ENCODE assay signal across 27 cellular contexts in the genomic region with DNA sequence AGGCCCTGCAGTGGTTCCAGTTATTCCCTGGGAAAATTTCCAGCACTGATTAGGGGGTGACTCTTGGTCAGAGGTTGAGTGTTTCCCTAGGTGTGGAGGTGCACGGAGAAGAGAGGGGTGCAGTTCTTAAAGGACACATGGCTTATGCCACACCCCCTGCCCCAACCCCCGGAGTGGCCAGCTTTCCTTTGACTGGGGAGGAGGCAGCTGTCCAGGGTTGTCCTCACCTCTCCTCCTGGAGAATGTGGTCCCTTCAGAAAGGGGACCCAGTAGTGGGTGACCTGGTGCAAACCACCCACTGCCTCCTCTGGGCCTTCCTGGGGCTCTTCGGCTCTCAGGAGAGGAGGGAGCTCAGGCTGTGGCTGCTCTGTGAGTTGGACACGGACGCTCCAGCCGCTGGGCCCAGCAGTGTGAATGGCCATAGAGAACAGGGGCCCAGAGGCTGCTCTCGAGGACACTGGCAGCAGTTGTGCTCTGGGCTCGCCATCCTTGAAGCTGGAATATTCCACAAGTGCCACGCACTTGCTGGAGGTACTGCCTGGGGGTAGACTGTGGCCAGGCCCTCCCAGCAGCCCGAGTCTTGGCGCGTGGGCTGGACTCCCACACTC. TPM values are rescaled to one million over a fixed set of nuclear protein-coding genes. Genes with fewer than 3 reads are reported as not detected.
A peak's percentile ranks its signal among the peaks of the same experiment; 100 is the strongest.
DNase-seq lines count a peak whose midpoint lies in the region; ATAC-seq and TF ChIP-seq lines count a peak whose summit lies in the region.
"Had no signal": no experiment of that assay in that cellular context is flagged by ENCODE, and none has a peak within 500 bp of the region (broad histone marks: within the 10 kb centered on the region; RNA-seq: fewer than 3 reads in every experiment).

No MANE protein-coding gene starts in this region.

- peak overlapping the region in 1 of 3 donors; percentile 68 for H3K4me3 ChIP-seq in skeletal muscle tissue (ENCODE audit: low read length in 3 of 3)
- H3K4me3 ChIP-seq in body of pancreas: no peak overlapping the region
- H3K4me3 ChIP-seq: GM12878, vagina had no signal

- POLR2A ChIA-PET in RWPE1 (lab: Yijun Ruan, JAX; ENCODE audit: low non-redundant PET): no interaction called here

- intact Hi-C loops in dendritic cell treated with granulocyte-macrophage colony-stimulating factor and Interleukin-4, amounts not matched to agents 40 ng/mL and 50 ng/mL, for 4 days (cut with micrococcal nuclease): no loop called here
- intact Hi-C loops in body of pancreas (cut with DNase I): no loop called here

- TF ChIP-seq CTCF in RWPE1 (conservative IDR thresholded peaks at IDR 0.05; ENCODE audit: low read depth): no peak
- TF ChIP-seq CTCF in body of pancreas (IDR thresholded peaks at IDR 0.05): no peak

- peak overlapping the region; percentile 7 for H3K27ac Mint-ChIP-seq in dendritic cell treated with granulocyte-macrophage colony-stimulating factor and Interleukin-4, amounts not matched to agents 40 ng/mL and 50 ng/mL, for 4 days
- H3K27ac Mint-ChIP-seq: activated CD8-positive, alpha-beta T cell treated with anti-CD3 and anti-CD28 coated beads for 36 hours; activated naive CD8-positive, alpha-beta T cell treated with anti-CD3 and anti-CD28 coated beads, Interleukin-2, amount 10 ng/mL, durations not matched to agents 7 days and 5 days; mesothelial cell of epicardium; T-cell had no signal

- H3K36me3 ChIP-seq in skeletal muscle tissue (ENCODE audit: control insufficient read depth in 3 of 3, insufficient read depth in 3 of 3, low read length in 3 of 3) (peaks cover 0 to 2% (median 0%) of the 10 kb centered on the region in 3 donors), body of pancreas (replicated peaks in 1 of 2; ENCODE audit: insufficient read depth in 1 of 2, low read depth in 2 of 2) (no peaks in the 10 kb centered on the region)
- H3K36me3 ChIP-seq: vagina had no signal

- H3K27me3 ChIP-seq in skeletal muscle tissue (ENCODE audit: control insufficient read depth in 3 of 3, insufficient read depth in 3 of 3, low read length in 3 of 3) (no peaks in the 10 kb centered on the region), body of pancreas (no peaks in the 10 kb centered on the region)
- H3K27me3 ChIP-seq: foreskin keratinocyte, vagina had no signal

- peaks cover 90% of the 10 kb centered on the region for H3K4me1 Mint-ChIP-seq in dendritic cell treated with granulocyte-macrophage colony-stimulating factor and Interleukin-4, amounts not matched to agents 40 ng/mL and 50 ng/mL, for 4 days (ENCODE audit: low read depth)

- H3K4me1 ChIP-seq in skeletal muscle tissue (ENCODE audit: control insufficient read depth in 3 of 3, insufficient read depth in 3 of 3, low read length in 3 of 3): peaks cover 81 to 99% (median 96%) of the 10 kb centered on the region in 3 donors
- H3K4me1 ChIP-seq in body of pancreas: peaks cover 58% of the 10 kb centered on the region
- H3K4me1 ChIP-seq: foreskin keratinocyte had no signal

- no peak for TF ChIP-seq POLR2A in body of pancreas (IDR thresholded peaks at IDR 0.05)

- no peaks in the 10 kb centered on the region for H3K27me3 Mint-ChIP-seq in dendritic cell treated with granulocyte-macrophage colony-stimulating factor and Interleukin-4, amounts not matched to agents 40 ng/mL and 50 ng/mL, for 4 days
- H3K27me3 Mint-ChIP-seq: activated CD8-positive, alpha-beta T cell treated with anti-CD3 and anti-CD28 coated beads for 36 hours; activated naive CD8-positive, alpha-beta T cell treated with anti-CD3 and anti-CD28 coated beads, Interleukin-2, amount 10 ng/mL, durations not matched to agents 7 days and 5 days; stimulated activated naive B cell treated with anti-CD40 and anti-IgM and Interleukin-4, amounts not matched to agents 10 μg/mL and 1 μg/mL and 100 μg/mL, for 72 hours; T-cell had no signal

- no peak for ATAC-seq in GM18858 (IDR thresholded peaks at IDR 0.05; ENCODE audit: unreplicated experiment)
- no peak for ATAC-seq in HG03280 (IDR thresholded peaks at IDR 0.05; ENCODE audit: unreplicated experiment)
- ATAC-seq in body of pancreas: no peak
- ATAC-seq: activated CD8-positive, alpha-beta T cell treated with anti-CD3 and anti-CD28 coated beads for 36 hours; esophagus mucosa; foreskin keratinocyte; GM12878; stimulated activated naive B cell treated with anti-CD40 and anti-IgM and Interleukin-4, amounts not matched to agents 10 μg/mL and 1 μg/mL and 100 μg/mL, for 72 hours; T-cell had no signal

- CTCF ChIA-PET in RWPE1 (lab: Yijun Ruan, JAX): no interaction called here

- H3K4me3 Mint-ChIP-seq in dendritic cell treated with granulocyte-macrophage colony-stimulating factor and Interleukin-4, amounts not matched to agents 40 ng/mL and 50 ng/mL, for 4 days: no peak overlapping the region
- H3K4me3 Mint-ChIP-seq: activated CD8-positive, alpha-beta T cell treated with anti-CD3 and anti-CD28 coated beads for 36 hours; activated naive CD8-positive, alpha-beta T cell treated with anti-CD3 and anti-CD28 coated beads, Interleukin-2, amount 10 ng/mL, durations not matched to agents 7 days and 5 days; immature natural killer cell; mesothelial cell of epicardium; stimulated activated naive B cell treated with anti-CD40 and anti-IgM and Interleukin-4, amounts not matched to agents 10 μg/mL and 1 μg/mL and 100 μg/mL, for 72 hours had no signal

- H3K9ac ChIP-seq in skeletal muscle tissue (ENCODE audit: low read depth in 1 of 3, low read length in 3 of 3): peak overlapping the region; percentile 5 to 89 (median 57)

- 59 to 72% methylated on average over 2 to 6 of the region's 12 CpGs for WGBS in body of pancreas, 2 donors

- no peaks in the 10 kb centered on the region for H3K9me3 Mint-ChIP-seq in dendritic cell treated with granulocyte-macrophage colony-stimulating factor and Interleukin-4, amounts not matched to agents 40 ng/mL and 50 ng/mL, for 4 days
- H3K9me3 Mint-ChIP-seq: activated CD8-positive, alpha-beta T cell treated with anti-CD3 and anti-CD28 coated beads for 36 hours; activated naive CD8-positive, alpha-beta T cell treated with anti-CD3 and anti-CD28 coated beads, Interleukin-2, amount 10 ng/mL, durations not matched to agents 7 days and 5 days; immature natural killer cell; mesothelial cell of epicardium; stimulated activated naive B cell treated with anti-CD40 and anti-IgM and Interleukin-4, amounts not matched to agents 10 μg/mL and 1 μg/mL and 100 μg/mL, for 72 hours had no signal

- H3K9me3 ChIP-seq in skeletal muscle tissue (ENCODE audit: control insufficient read depth in 3 of 3, low read length in 3 of 3) (no peaks in the 10 kb centered on the region), body of pancreas (no peaks in the 10 kb centered on the region)
- H3K9me3 ChIP-seq: vagina had no signal

- DNase-seq in RWPE1 (ENCODE audit: low spot score) (no peak), midbrain (lab: John Stamatoyannopoulos, UW) (peak; percentile 17), body of pancreas (no peak)
- DNase-seq: activated CD4-positive, CD25-positive, alpha-beta regulatory T cell treated with anti-CD3 and anti-CD28 coated beads, Interleukin-2, amount 50 U/mL, for 72 hours; activated CD8-positive, alpha-beta T cell treated with anti-CD3 and anti-CD28 coated beads for 36 hours; activated effector memory CD4-positive, alpha-beta T cell treated with Interleukin-2 at 50 U/mL for 16 hours; activated naive CD8-positive, alpha-beta T cell treated with anti-CD3 and anti-CD28 coated beads, Interleukin-2, amount 10 ng/mL, durations not matched to agents 7 days and 5 days; activated T-cell treated with anti-CD3 and anti-CD28 coated beads for 4 hours; effector CD4-positive, alpha-beta T cell; foreskin keratinocyte; hippocampal formation; immature natural killer cell; NCI-H2029 treated with DMSO at 0.1 percent for 48 hours; NCI-H446; NCI-H82; SHP77; stimulated activated CD4-positive, alpha-beta T cell treated with anti-CD3 and anti-CD28 coated beads, Interleukin-4, amount 100 ng/mL, for 1 hour; stimulated activated naive B cell treated with anti-CD40 and anti-IgM and Interleukin-4, amounts not matched to agents 10 μg/mL and 1 μg/mL and 100 μg/mL, for 72 hours; T-cell had no signal

- 0 out of 2 replicates have a peak overlapping the region, but pooled peaks have one; percentile 12 for H3K27ac ChIP-seq in RWPE1
- peak overlapping the region; percentile 80 for H3K27ac ChIP-seq in skeletal muscle tissue (ENCODE audit: low read depth, low read length)
- H3K27ac ChIP-seq in body of pancreas: no peak overlapping the region
- H3K27ac ChIP-seq: foreskin keratinocyte, vagina had no signal

- H3K36me3 Mint-ChIP-seq in dendritic cell treated with granulocyte-macrophage colony-stimulating factor and Interleukin-4, amounts not matched to agents 40 ng/mL and 50 ng/mL, for 4 days (ENCODE audit: low read depth): peaks cover 39% of the 10 kb centered on the region
- H3K36me3 Mint-ChIP-seq: activated naive CD8-positive, alpha-beta T cell treated with anti-CD3 and anti-CD28 coated beads, Interleukin-2, amount 10 ng/mL, durations not matched to agents 7 days and 5 days had no signal

RNA-seq across cellular contexts. Expression of a gene that starts 13.6 kb away (rescaled TPM):
- total RNA-seq in skeletal muscle tissue (60.0 TPM), body of pancreas (100 to 1,000 TPM in 1 of 2 donors, 10 to 100 TPM in 1; 56.6 to 102 TPM)

RNA-seq across cellular contexts. Expression of a gene that starts 27.4 kb away (rescaled TPM):
- 38.1 TPM for total RNA-seq in skeletal muscle tissue
- 10 to 100 TPM; 54.5 to 86.7 TPM for total RNA-seq in body of pancreas

Comparison
In these comparisons a context has a peak if more than half of its experiments do, and no peak if none do; other contexts are left out.
1. H3K27ac ChIP-seq: peak in RWPE1 (single experiment) and skeletal muscle tissue (single experiment); none in body of pancreas (0 of 4).